In the genomic region with DNA sequence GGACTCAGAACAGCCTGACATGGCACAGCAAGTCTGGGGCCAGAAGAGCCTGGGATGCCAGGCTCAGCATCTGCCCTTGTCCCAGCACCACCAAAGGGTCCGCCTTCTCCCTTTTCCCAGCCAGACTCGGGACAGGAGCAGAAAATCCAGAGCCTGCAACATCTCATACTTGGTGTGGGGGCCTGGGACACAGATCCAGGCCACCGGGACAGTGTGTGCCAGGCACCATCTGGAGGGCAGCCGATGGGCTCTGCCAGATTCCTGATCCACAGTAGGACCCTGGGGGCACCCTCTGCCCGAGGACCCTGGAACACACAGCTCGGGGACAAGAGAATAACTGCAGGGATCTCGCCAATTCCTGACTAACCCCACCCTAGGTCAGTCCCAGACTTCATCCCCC, we compare ENCODE assay signal across 24 cellular contexts.
DNase-seq lines count a peak whose midpoint lies in the region; ATAC-seq, FAIRE-seq and TF ChIP-seq lines count a peak whose summit lies in the region.
"Had no signal": no experiment of that assay in that cellular context is flagged by ENCODE, and none has a peak within 500 bp of the region (broad histone marks: within the 10 kb centered on the region; RNA-seq: fewer than 3 reads in every experiment).

No MANE protein-coding gene starts in this region.

- H4K8ac ChIP-seq in H1 (ENCODE audit: extremely low read depth, insufficient read depth, low read length) = no peak overlapping the region
- no peak overlapping the region for H4K8ac ChIP-seq in neuronal stem cell (ENCODE audit: low read depth, low read length)

- no peak for TF ChIP-seq EP300 in H1 (IDR thresholded peaks at IDR 0.05; ENCODE audit: borderline replicate concordance in 1 of 2, low read depth in 2 of 2, low read length in 2 of 2)

- no peak overlapping the region for H3K23ac ChIP-seq in H1 (ENCODE audit: insufficient read length)
- no peak overlapping the region for H3K23ac ChIP-seq in neuronal stem cell (ENCODE audit: low read depth, low read length, poor library complexity)

- TF ChIP-seq RAD21 in H1 (IDR thresholded peaks at IDR 0.05 in 1 of 2, conservative IDR thresholded peaks at IDR 0.05 in 1 of 2; ENCODE audit: low read depth in 2 of 2, low read length in 2 of 2) = no peak

- 81% methylated on average over 7 of the region's 7 CpGs; no CpG with 5 or more reads in 1 of the 2 experiments for WGBS in H1 (ENCODE audit: extremely low coverage in 1 of 2, insufficient coverage in 1 of 2, insufficient read length in 1 of 2, insufficient replicate concordance in 2 of 2, low coverage in 1 of 2, low lambda C conversion rate in 2 of 2, missing lambda C conversion rate in 1 of 2), 2 experiments
- no CpG with 5 or more reads among the region's 7 CpGs for WGBS in neuronal stem cell (ENCODE audit: extremely low coverage in 2 of 2, insufficient read length in 2 of 2, insufficient replicate concordance in 1 of 2), 2 donors

- H3K9ac ChIP-seq in BLaER1 (no peak overlapping the region), NT2/D1 (ENCODE audit: insufficient read length, low read depth) (peak overlapping the region; percentile 26), H1 (replicated peaks in 1 of 4; ENCODE audit: extremely low read depth in 1 of 4, low read depth in 3 of 4, low read length in 3 of 4) (no peak overlapping the region), neuronal stem cell (ENCODE audit: low read depth, low read length, poor library complexity) (peak overlapping the region; percentile 85)

- H4K91ac ChIP-seq in H1 (replicated peaks; ENCODE audit: insufficient read length, low read length) = peak overlapping the region; percentile 53
- H4K91ac ChIP-seq in neuronal stem cell (ENCODE audit: low read depth, low read length, poor library complexity) = no peak overlapping the region

- peaks cover 13% of the 10 kb centered on the region for H3K4me1 ChIP-seq in BLaER1
- H3K4me1 ChIP-seq in NT2/D1 (ENCODE audit: insufficient read depth, insufficient read length) = peaks cover 26% of the 10 kb centered on the region
- H3K4me1 ChIP-seq in H1 (replicated peaks in 1 of 4; ENCODE audit: control insufficient read depth in 3 of 4, insufficient read depth in 4 of 4, low read length in 3 of 4) = peaks cover 0 to 43% (median 30%) of the 10 kb centered on the region in 4 experiments; a peak in 4 of 7 replicates
- peaks cover 5 to 31% of the 10 kb centered on the region in 2 donors for H3K4me1 ChIP-seq in neuronal stem cell (ENCODE audit: control insufficient read depth in 2 of 2, insufficient read depth in 1 of 2, low read depth in 1 of 2, low read length in 2 of 2)
- H3K4me1 ChIP-seq: A549, BE2C, Caco-2 had no signal

- in situ Hi-C loops in brain microvascular endothelial cell (cut with HindIII; ENCODE audit: low pct_ligation_motif_present, low sequenced_read_pairs) = no loop called here

- H3K4me2 ChIP-seq in BLaER1 (peak overlapping the region; percentile 36), H1 (ENCODE audit: insufficient read depth in 1 of 2, low read depth in 2 of 2, low read length in 2 of 2) (no peak overlapping the region; a peak in 1 of 4 replicates), neuronal stem cell (ENCODE audit: insufficient read depth, low read length, poor library complexity, severe bottlenecking) (no peak overlapping the region)
- H3K4me2 ChIP-seq: A549, GM23338 had no signal

- no peak overlapping the region for H2AFZ ChIP-seq in H1 (ENCODE audit: low read length)
- H2AFZ ChIP-seq in neuronal stem cell (ENCODE audit: low read length) = no peak overlapping the region
- H2AFZ ChIP-seq: GM23338 had no signal

- H3K79me1 ChIP-seq in H1 (ENCODE audit: low read depth, low read length) (peaks cover 18% of the 10 kb centered on the region), neuronal stem cell (ENCODE audit: low read depth, low read length) (peaks cover 29% of the 10 kb centered on the region)

- H3K14ac ChIP-seq in H1 (ENCODE audit: insufficient read length) (no peak overlapping the region), neuronal stem cell (ENCODE audit: low read length) (no peak overlapping the region)

- H3K23me2 ChIP-seq in H1 (ENCODE audit: low read depth, low read length) = no peaks in the 10 kb centered on the region; the same call in 1 of the 2 replicates

- H3K9me3 ChIP-seq in BLaER1 (no peaks in the 10 kb centered on the region), NT2/D1 (ENCODE audit: insufficient read depth, low read length) (no peaks in the 10 kb centered on the region), H1 (ENCODE audit: insufficient read depth in 2 of 2, low read depth in 1 of 2, low read length in 1 of 2) (no peaks in the 10 kb centered on the region), neuronal stem cell (replicated peaks in 1 of 2; ENCODE audit: control insufficient read depth in 2 of 2, insufficient read depth in 1 of 2, low read depth in 1 of 2, low read length in 2 of 2) (no peaks in the 10 kb centered on the region)
- H3K9me3 ChIP-seq: A549, BE2C, Caco-2 had no signal

- H2BK12ac ChIP-seq in H1 (ENCODE audit: low read depth, low read length) = no peak overlapping the region
- no peak overlapping the region for H2BK12ac ChIP-seq in neuronal stem cell (ENCODE audit: low read length)

- H3K36me3 ChIP-seq in BLaER1 (no peaks in the 10 kb centered on the region), NT2/D1 (ENCODE audit: insufficient read depth, insufficient read length, low read length) (no peaks in the 10 kb centered on the region), H1 (ENCODE audit: control insufficient read depth in 2 of 4, insufficient read depth in 4 of 4, low read length in 3 of 4) (0 out of 8 replicates have a peak, but pooled peaks cover 0 to 2% (median 0%) of the 10 kb centered on the region in 4 experiments), neuronal stem cell (replicated peaks in 1 of 2; ENCODE audit: control insufficient read depth in 2 of 2, insufficient read depth in 2 of 2, low read length in 2 of 2) (peaks cover 7 to 58% of the 10 kb centered on the region in 2 donors), brain microvascular endothelial cell (replicated peaks) (no peaks in the 10 kb centered on the region)
- H3K36me3 ChIP-seq: BE2C had no signal

- H2BK20ac ChIP-seq in H1 (ENCODE audit: low read length) = no peak overlapping the region

- H2BK120ac ChIP-seq in H1 (replicated peaks; ENCODE audit: low read depth, low read length) = no peak overlapping the region
- no peak overlapping the region for H2BK120ac ChIP-seq in neuronal stem cell (ENCODE audit: low read depth, low read length)

- CTCF ChIA-PET in H1 (lab: Charles Lee; ENCODE audit: partially characterized antibody) = interaction anchor here (1.4 to 1.6 kb wide), 3 partner anchors 28 to 120 kb away, joined by 3 read pairs; no protein-coding TSS in a partner anchor

- H2BK5ac ChIP-seq in H1 (ENCODE audit: low read depth, low read length) (no peak overlapping the region), neuronal stem cell (ENCODE audit: low read length) (no peak overlapping the region)

- H2AK5ac ChIP-seq in H1 (ENCODE audit: low read depth, low read length) = no peak overlapping the region; the same call in 1 of the 2 replicates
- H2AK5ac ChIP-seq in neuronal stem cell (ENCODE audit: low read depth, low read length) = peak overlapping the region; percentile 77

- no peak for TF ChIP-seq POLR2A in H1 (IDR thresholded peaks at IDR 0.05; ENCODE audit: control extremely low read depth in 1 of 2, low read depth in 2 of 2, low read length in 2 of 2)

- H3K18ac ChIP-seq in H1 (ENCODE audit: extremely low read depth, low read length) = no peak overlapping the region
- H3K18ac ChIP-seq in neuronal stem cell (ENCODE audit: low read length) = peak overlapping the region; percentile 65

- H3K27me3 ChIP-seq in BLaER1 (no peaks in the 10 kb centered on the region), NT2/D1 (ENCODE audit: insufficient read depth, insufficient read length) (no peaks in the 10 kb centered on the region), H1 (replicated peaks in 1 of 4; ENCODE audit: control insufficient read depth in 3 of 4, extremely low read depth in 1 of 4, insufficient read depth in 3 of 4, low read length in 3 of 4) (no peaks in the 10 kb centered on the region), neuronal stem cell (ENCODE audit: control insufficient read depth in 3 of 3, insufficient read depth in 3 of 3, low read depth in 1 of 3, low read length in 3 of 3) (no peaks in the 10 kb centered on the region), brain microvascular endothelial cell (replicated peaks) (no peaks in the 10 kb centered on the region)
- H3K27me3 ChIP-seq: BE2C had no signal

- TF ChIP-seq CTCF in H1 (IDR thresholded peaks at IDR 0.05; ENCODE audit: control extremely low read depth in 1 of 3, insufficient read depth in 1 of 3, low read depth in 1 of 3, low read length in 3 of 3) = no peak
- no peak for TF ChIP-seq CTCF in brain microvascular endothelial cell (IDR thresholded peaks at IDR 0.05; ENCODE audit: low read depth, low read length, missing control alignments)

- H2BK15ac ChIP-seq in H1 (ENCODE audit: low read length) (no peak overlapping the region), neuronal stem cell (ENCODE audit: low read length) (no peak overlapping the region)

- no peak for ATAC-seq in GM18858 (IDR thresholded peaks at IDR 0.05; ENCODE audit: unreplicated experiment)
- ATAC-seq: A549; CD8-positive, alpha-beta T cell had no signal

- no peak overlapping the region for H4K5ac ChIP-seq in H1 (ENCODE audit: insufficient read length, low read depth, low read length)

- H3K4me3 ChIP-seq in BLaER1 (no peak overlapping the region), NT2/D1 (ENCODE audit: insufficient read length, low read depth) (no peak overlapping the region), H1 (ENCODE audit: extremely low read depth in 1 of 4, insufficient read depth in 2 of 4, low read depth in 3 of 4, low read length in 4 of 4) (no peak overlapping the region), neuronal stem cell (ENCODE audit: low read length in 2 of 2) (no peak overlapping the region), brain microvascular endothelial cell (ENCODE audit: low read depth, low read length) (no peak overlapping the region)
- H3K4me3 ChIP-seq: A549, GM23338 had no signal

- POLR2A ChIA-PET in H1 (lab: Charles Lee; ENCODE audit: partially characterized antibody) = interaction anchor here (0.7 to 4.0 kb wide), 5 partner anchors 11 to 62 kb away, joined by 3 to 18 read pairs (median 3); no protein-coding TSS in a partner anchor

- H4K20me1 ChIP-seq in BLaER1 (0 out of 2 replicates have a peak, but pooled peaks cover 9% of the 10 kb centered on the region), H1 (replicated peaks in 1 of 2; ENCODE audit: control insufficient read depth in 1 of 2, insufficient read depth in 2 of 2, low read length in 2 of 2) (peaks cover 29 to 52% of the 10 kb centered on the region in 2 experiments)

- H3K56ac ChIP-seq in H1 (replicated peaks; ENCODE audit: insufficient read length, low read depth, low read length) = no peak overlapping the region

- FAIRE-seq in H1 (lab: Jason Lieb, UNC) = no peak
- FAIRE-seq: A549, G401.6, GM12892, GM19239, H54 had no signal

- H3K27ac ChIP-seq in BLaER1 = no peak overlapping the region
- H3K27ac ChIP-seq in H1 (ENCODE audit: low read depth, low read length) = no peak overlapping the region
- no peak overlapping the region for H3K27ac ChIP-seq in neuronal stem cell (replicated peaks; ENCODE audit: low read length)
- H3K27ac ChIP-seq in brain microvascular endothelial cell = no peak overlapping the region
- H3K27ac ChIP-seq: A549, C4-2B had no signal

- peaks cover 0 to 4% of the 10 kb centered on the region in 2 experiments; a peak in 1 of 4 replicates for H3K79me2 ChIP-seq in H1 (ENCODE audit: control insufficient read depth in 1 of 2, insufficient read depth in 2 of 2, low read length in 2 of 2)

- no peak overlapping the region for H3K4ac ChIP-seq in H1 (replicated peaks; ENCODE audit: insufficient read length, low read depth, low read length)
- H3K4ac ChIP-seq in neuronal stem cell (ENCODE audit: low read length) = no peak overlapping the region

- DNase-seq in NT2/D1 (ENCODE audit: low read depth, low spot score) = no peak
- DNase-seq in H1 (ENCODE audit: low read depth in 1 of 2, low spot score in 2 of 2) = no peak
- DNase-seq in neuronal stem cell (ENCODE audit: low spot score) = no peak
- DNase-seq in activated T-cell treated with anti-CD3 and anti-CD28 coated beads, Interleukin-2, amount 50 U/mL, for 48 hours = no peak
- DNase-seq in brain microvascular endothelial cell = no peak
- DNase-seq: 8988T; ACHN; AML-193; BE2C; Caco-2; CD4-positive, CD25-positive, alpha-beta regulatory T cell; CD8-positive, alpha-beta T cell; DMS153; DND-41; HCEC 1CT had no signal

Comparison
In these comparisons a context has a peak if more than half of its experiments do, and no peak if none do; other contexts are left out.
1. H3K9ac ChIP-seq: peak in NT2/D1 (single experiment) and neuronal stem cell (single experiment); none in BLaER1 (single experiment) and H1 (0 of 4).